In genomic region chr3:173552526-173552925, GRCh38 we compare ENCODE assay signal across 1 cellular context.
TF ChIP-seq lines count a peak whose summit lies in the region.

No MANE protein-coding gene starts in this region.

TF ChIP-seq in GM23338, 12 proteins besides CTCF, POLR2A, EP300 and RAD21 (continued from another document):
- TF ChIP-seq ZNF114 (CRISPR knock-in tag; IDR thresholded peaks at IDR 0.05) (no peak), POLR2AphosphoS5 (IDR thresholded peaks at IDR 0.05; ENCODE audit: low read depth) (no peak), STAT1 (IDR thresholded peaks at IDR 0.05; ENCODE audit: unreplicated experiment) (no peak), EZH2 (IDR thresholded peaks at IDR 0.05; ENCODE audit: low read depth, unreplicated experiment) (no peak), ZNF462 (CRISPR knock-in tag; IDR thresholded peaks at IDR 0.05) (no peak), JUNB (IDR thresholded peaks at IDR 0.05; ENCODE audit: unreplicated experiment) (no peak)
